8 cellular contexts compared by ENCODE assay signal in the genomic region with DNA sequence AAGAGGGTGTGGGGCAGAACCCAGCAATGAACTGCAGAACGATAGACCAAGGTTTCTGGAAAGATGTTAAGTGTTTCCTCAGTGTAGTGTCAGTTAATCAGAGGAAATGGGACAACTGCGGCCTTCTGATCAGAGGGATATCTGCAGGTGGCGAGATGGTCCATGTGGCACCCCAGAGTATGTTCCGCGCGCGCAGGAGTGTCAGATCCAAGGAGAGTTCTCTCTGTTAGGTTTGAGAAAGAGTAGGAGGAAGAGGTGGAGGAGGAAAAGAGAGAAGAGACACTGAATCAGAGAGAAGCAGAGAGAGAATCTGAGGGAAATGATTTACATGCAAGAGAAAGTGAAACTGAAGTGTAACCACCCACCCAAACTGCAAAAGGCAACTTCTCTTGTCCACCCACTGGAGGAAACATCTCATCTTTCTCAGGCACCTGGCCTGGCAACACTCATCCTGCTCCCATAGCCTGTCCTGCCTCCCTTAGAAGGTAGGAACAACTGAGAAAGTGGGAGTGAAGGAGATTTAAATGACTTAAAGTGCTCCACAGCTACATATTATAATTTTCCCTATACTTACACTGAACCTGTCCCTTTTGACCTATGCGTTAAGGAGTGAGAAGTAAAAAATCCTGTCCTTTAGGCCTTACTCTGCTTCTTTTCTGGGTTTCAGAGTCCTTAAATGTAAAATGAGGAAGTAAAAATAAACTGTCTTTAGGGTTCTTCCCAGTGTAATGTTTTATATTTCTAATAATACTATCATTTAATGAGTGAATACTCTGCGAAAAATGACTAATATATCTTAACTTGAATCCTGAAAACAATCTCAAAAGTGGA. TPM values are rescaled to one million over a fixed set of nuclear protein-coding genes. Genes with fewer than 3 reads are reported as not detected.
DNase-seq lines count a peak whose midpoint lies in the region; ATAC-seq, FAIRE-seq and TF ChIP-seq lines count a peak whose summit lies in the region.

No MANE protein-coding gene starts in this region.

- peaks cover 32% of the 10 kb centered on the region for H3F3A ChIP-seq in DOHH2 (ENCODE audit: control insufficient read depth, insufficient read depth)

- H3K79me2 ChIP-seq in DOHH2 (ENCODE audit: control insufficient read depth, low read length) = peaks cover 6% of the 10 kb centered on the region

- H4K20me1 ChIP-seq in DOHH2 (ENCODE audit: control insufficient read depth, insufficient read depth, low read depth, low read length) = no peaks in the 10 kb centered on the region

- peak; percentile 13 for DNase-seq in activated effector memory CD4-positive, alpha-beta T cell treated with Interleukin-2 at 50 U/mL for 16 hours
- DNase-seq in NK-92 (lab: John Stamatoyannopoulos, UW; ENCODE audit: unreplicated experiment) = no peak
- DNase-seq in inferior parietal cortex (ENCODE audit: extremely low spot score) = no peak
- no peak for DNase-seq in G401 (ENCODE audit: low spot score)
- DNase-seq in RCC 7860 (ENCODE audit: low spot score) = no peak

- H3K27me3 ChIP-seq in DOHH2 (ENCODE audit: control insufficient read depth, low read length) = no peaks in the 10 kb centered on the region

- in situ Hi-C loops in G401 (cut with HindIII; ENCODE audit: low sequenced_read_pairs) = no loop called here

- H3K27ac ChIP-seq in DOHH2 (ENCODE audit: low read depth, low read length) = peak overlapping the region; percentile 91

- H3K4me2 ChIP-seq in DOHH2 (ENCODE audit: low read length) = peak overlapping the region; percentile 76

- peak overlapping the region; percentile 55 for H3K4me3 ChIP-seq in DOHH2 (ENCODE audit: low read length)

- peaks cover 8% of the 10 kb centered on the region; the same call in 1 of the 2 replicates for H3K36me3 ChIP-seq in DOHH2 (ENCODE audit: control insufficient read depth, low read length)

- ATAC-seq in GM21367 (IDR thresholded peaks at IDR 0.05; ENCODE audit: unreplicated experiment) (peak; percentile 71), HG03571 (IDR thresholded peaks at IDR 0.05; ENCODE audit: unreplicated experiment) (peak; percentile 71)

- peaks cover 72% of the 10 kb centered on the region for H3K4me1 ChIP-seq in DOHH2 (ENCODE audit: control insufficient read depth, low read length)

- FAIRE-seq in RCC 7860 (lab: Jason Lieb, UNC) = no peak

- peaks cover 3% of the 10 kb centered on the region; the same call in 1 of the 2 replicates for H3K9me3 ChIP-seq in DOHH2 (ENCODE audit: control insufficient read depth, insufficient read depth, low read length)

- no peaks in the 10 kb centered on the region for H3K9me2 ChIP-seq in DOHH2 (replicated peaks; ENCODE audit: control insufficient read depth, low read length)

- TF ChIP-seq CTCF in DOHH2 (IDR thresholded peaks at IDR 0.05; ENCODE audit: low read depth, low read length, poor library complexity, severe bottlenecking) = no peak

RNA-seq across cellular contexts. Expression of a gene that starts 6.8 kb away (rescaled TPM):
- not detected in 2 replicates for total RNA-seq in G401 (2014; rRNA removed; shearing (Covaris generic))

RNA-seq across cellular contexts. Expression of a gene that starts 28.4 kb away (rescaled TPM):
- not detected in 2 replicates for total RNA-seq in G401 (2014; rRNA removed; shearing (Covaris generic))
